ENCODE assay signal across 8 cellular contexts in genomic region chr6:7086488-7086887, GRCh38. TPM values are rescaled to one million over a fixed set of nuclear protein-coding genes. Genes with fewer than 3 reads are reported as not detected.
DNase-seq lines count a peak whose midpoint lies in the region; ATAC-seq and TF ChIP-seq lines count a peak whose summit lies in the region.

No MANE protein-coding gene starts in this region.

- H3K36me3 ChIP-seq in skeletal muscle satellite cell (ENCODE audit: insufficient read depth, low read length), result no peaks in the 10 kb centered on the region
- no peaks in the 10 kb centered on the region for H3K36me3 ChIP-seq in H7 (replicated peaks; ENCODE audit: control insufficient read depth, insufficient read depth, low read length)

- ATAC-seq in GM18909 (IDR thresholded peaks at IDR 0.05; ENCODE audit: poor library complexity, unreplicated experiment) (peak; percentile 66), HG03280 (IDR thresholded peaks at IDR 0.05; ENCODE audit: unreplicated experiment) (peak; percentile 52)

- H3K27me3 Mint-ChIP-seq in activated CD4-positive, alpha-beta T cell treated with anti-CD3 and anti-CD28 coated beads, Interleukin-2, amount 10 ng/mL, durations not matched to agents 24 days and 14 days, result peaks cover 54% of the 10 kb centered on the region

- H3K4me3 ChIP-seq in fibroblast of pulmonary artery (replicated peaks; ENCODE audit: low read depth, low read length) (peak overlapping the region; percentile 43), skeletal muscle satellite cell (ENCODE audit: low read length) (peak overlapping the region; percentile 13), H7 (ENCODE audit: insufficient read depth, low read depth, low read length) (no peak overlapping the region)

- H3K27ac Mint-ChIP-seq in activated CD4-positive, alpha-beta T cell treated with anti-CD3 and anti-CD28 coated beads, Interleukin-2, amount 10 ng/mL, durations not matched to agents 24 days and 14 days, result no peak overlapping the region

- peak overlapping the region; percentile 1 for H3K9ac ChIP-seq in skeletal muscle satellite cell (ENCODE audit: low read depth, low read length)

- H3K4me2 ChIP-seq in skeletal muscle satellite cell (ENCODE audit: low read length), result peak overlapping the region; percentile 77

- peak overlapping the region; percentile 76 for H3K4me3 Mint-ChIP-seq in activated CD4-positive, alpha-beta T cell treated with anti-CD3 and anti-CD28 coated beads, Interleukin-2, amount 10 ng/mL, durations not matched to agents 24 days and 14 days

- intact Hi-C loops in activated CD4-positive, alpha-beta T cell treated with anti-CD3 and anti-CD28 coated beads, Interleukin-2, amount 10 ng/mL, durations not matched to agents 24 days and 14 days (cut with micrococcal nuclease), result loop anchor here (1.0 to 5.0 kb wide), 3 partner anchors 12 to 169 kb away; no protein-coding TSS in a partner anchor

- H3K9me3 Mint-ChIP-seq in activated CD4-positive, alpha-beta T cell treated with anti-CD3 and anti-CD28 coated beads, Interleukin-2, amount 10 ng/mL, durations not matched to agents 24 days and 14 days, result no peaks in the 10 kb centered on the region

- peak; percentile 11 for TF ChIP-seq CTCF in fibroblast of pulmonary artery (IDR thresholded peaks at IDR 0.05; ENCODE audit: low read length, missing control alignments)

- H3K4me1 Mint-ChIP-seq in activated CD4-positive, alpha-beta T cell treated with anti-CD3 and anti-CD28 coated beads, Interleukin-2, amount 10 ng/mL, durations not matched to agents 24 days and 14 days, result peaks cover 25% of the 10 kb centered on the region

- no peaks in the 10 kb centered on the region for H3K27me3 ChIP-seq in skeletal muscle satellite cell (ENCODE audit: control insufficient read depth, insufficient read depth, low read length)
- no peaks in the 10 kb centered on the region for H3K27me3 ChIP-seq in H7 (ENCODE audit: control insufficient read depth, insufficient read depth, low read length)

- peak; percentile 19 for DNase-seq in A172 (ENCODE audit: low spot score)
- peak; percentile 76 for DNase-seq in activated CD4-positive, alpha-beta T cell treated with anti-CD3 and anti-CD28 coated beads, Interleukin-2, amount 10 ng/mL, durations not matched to agents 24 days and 14 days
- DNase-seq in fibroblast of pulmonary artery (ENCODE audit: low read depth), result peak; percentile 26
- no peak for DNase-seq in NCI-H2029 treated with DMSO at 0.1 percent for 48 hours (lab: John Stamatoyannopoulos, UW)
- DNase-seq in H7, result no peak

- no peaks in the 10 kb centered on the region for H3K4me1 ChIP-seq in skeletal muscle satellite cell (ENCODE audit: control insufficient read depth, insufficient read depth, low read length)

- H3K9me3 ChIP-seq in skeletal muscle satellite cell (replicated peaks; ENCODE audit: low read length), result no peaks in the 10 kb centered on the region

- H3K36me3 Mint-ChIP-seq in activated CD4-positive, alpha-beta T cell treated with anti-CD3 and anti-CD28 coated beads, Interleukin-2, amount 10 ng/mL, durations not matched to agents 24 days and 14 days (ENCODE audit: low read depth), result no peaks in the 10 kb centered on the region

RNA-seq across cellular contexts. Expression of gene RREB1, which starts 21.3 kb away (rescaled TPM):
- total RNA-seq in A172 (2014; rRNA removed; shearing (Covaris generic)), result 5.1 and 7.3 TPM in 2 replicates
- total RNA-seq in activated CD4-positive, alpha-beta T cell treated with anti-CD3 and anti-CD28 coated beads, Interleukin-2, amount 10 ng/mL, durations not matched to agents 24 days and 14 days, result 13.9 and 16.8 TPM in 2 replicates
- 14.2 and 14.7 TPM in 2 replicates for total RNA-seq in skeletal muscle satellite cell (2012; rRNA removed)
- total RNA-seq in H7 (2014; rRNA removed; shearing (Covaris generic)), result 24.2 and 31.9 TPM in 2 replicates

Comparison
In these comparisons a context has a peak if more than half of its experiments do, and no peak if none do; other contexts are left out.
1. DNase-seq: peak in A172 (single experiment), activated CD4-positive, alpha-beta T cell treated with anti-CD3 and anti-CD28 coated beads, Interleukin-2, amount 10 ng/mL, durations not matched to agents 24 days and 14 days (single experiment) and fibroblast of pulmonary artery (single experiment); none in NCI-H2029 treated with DMSO at 0.1 percent for 48 hours (single experiment) and H7 (single experiment).